8 cellular contexts compared by ENCODE assay signal in the genomic region with DNA sequence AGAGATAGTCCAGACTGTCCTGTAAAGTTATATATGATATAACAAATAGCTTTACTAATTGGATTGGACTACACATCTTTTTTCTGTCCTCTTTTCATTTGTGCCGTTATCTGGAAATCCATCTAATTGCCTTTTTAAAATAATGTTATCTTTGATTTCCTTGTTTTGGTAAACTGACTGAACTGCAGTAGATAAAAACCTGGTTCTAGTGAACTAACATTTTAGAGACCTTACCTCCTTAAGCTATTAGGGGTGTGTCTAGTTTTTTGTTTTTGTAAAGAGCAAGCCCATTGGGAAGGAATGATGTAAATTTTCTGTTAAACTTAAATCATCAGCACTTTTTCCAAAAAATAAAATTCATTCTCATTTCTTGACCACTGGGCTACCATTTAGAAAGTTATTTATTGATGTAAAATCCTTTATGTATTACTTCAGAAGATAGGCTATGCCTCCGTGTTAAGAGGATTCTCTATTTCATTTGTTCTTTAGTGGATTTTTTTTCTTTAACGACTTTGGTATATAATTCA. TPM values are rescaled to one million over a fixed set of nuclear protein-coding genes. Genes with fewer than 3 reads are reported as not detected.
A peak's percentile ranks its signal among the peaks of the same experiment; 100 is the strongest.
DNase-seq lines count a peak whose midpoint lies in the region; ATAC-seq and TF ChIP-seq lines count a peak whose summit lies in the region.

No MANE protein-coding gene starts in this region.

- no peaks in the 10 kb centered on the region for H3K9me3 Mint-ChIP-seq in activated naive CD4-positive, alpha-beta T cell treated with anti-CD3 and anti-CD28 coated beads, Interleukin-2, amount 50 U/mL, for 24 hours

- H2BK12ac ChIP-seq in mesenchymal stem cell (ENCODE audit: low read length in 2 of 2): no peak overlapping the region

- intact Hi-C loops in ascending aorta (cut with DNase I): loop anchor here (2.0 to 5.0 kb wide), 3 partner anchors 73 to 572 kb away; a partner anchor contains a TSS

- H3K4ac ChIP-seq in mesenchymal stem cell (ENCODE audit: low read depth in 1 of 2, low read length in 2 of 2): no peak overlapping the region

- H3K4me3 ChIP-seq in ascending aorta (peak overlapping the region; percentile 94 to 98), mesenchymal stem cell (ENCODE audit: insufficient read depth in 1 of 2, low read depth in 1 of 2, low read length in 2 of 2) (peak overlapping the region in 1 of 2 experiments; percentile 96), urinary bladder (ENCODE audit: low read depth, low read length) (peak overlapping the region; percentile 78)

- no peak overlapping the region for H4K8ac ChIP-seq in mesenchymal stem cell (ENCODE audit: low read length)

- no peak overlapping the region for H3K14ac ChIP-seq in mesenchymal stem cell (ENCODE audit: low read length in 2 of 2)

- peaks cover 25% of the 10 kb centered on the region for H3K36me3 Mint-ChIP-seq in activated naive CD4-positive, alpha-beta T cell treated with anti-CD3 and anti-CD28 coated beads, Interleukin-2, amount 50 U/mL, for 24 hours

- WGBS in mesenchymal stem cell: 40% methylated on average over 1 of the region's 3 CpGs
- 2% methylated on average over 3 of the region's 3 CpGs for WGBS in urinary bladder

- TF ChIP-seq CTCF in ascending aorta (IDR thresholded peaks at IDR 0.05): no peak

- H3K23ac ChIP-seq in mesenchymal stem cell (ENCODE audit: low read length in 2 of 2): no peak overlapping the region

- no peak overlapping the region for H2BK15ac ChIP-seq in mesenchymal stem cell (ENCODE audit: low read depth, poor library complexity, severe bottlenecking)

- peaks cover 4 to 16% of the 10 kb centered on the region in 2 donors for H3K4me1 ChIP-seq in ascending aorta
- H3K4me1 ChIP-seq in mesenchymal stem cell (ENCODE audit: control insufficient read depth, insufficient read depth, low read depth, low read length): peaks cover 5% of the 10 kb centered on the region
- H3K4me1 ChIP-seq in urinary bladder (ENCODE audit: insufficient read depth): no peaks in the 10 kb centered on the region

- no peak overlapping the region for H2AK5ac ChIP-seq in mesenchymal stem cell (ENCODE audit: low read length, severe bottlenecking)

- peak overlapping the region; percentile 100 for H3K27ac ChIP-seq in ascending aorta
- H3K27ac ChIP-seq in mesenchymal stem cell (ENCODE audit: low read length, poor library complexity, severe bottlenecking): no peak overlapping the region
- no peak overlapping the region for H3K27ac ChIP-seq in urinary bladder (ENCODE audit: low read depth)

- H3K36me3 ChIP-seq in ascending aorta: peaks cover 6 to 7% of the 10 kb centered on the region in 2 donors
- peaks cover 0 to 31% of the 10 kb centered on the region in 2 experiments for H3K36me3 ChIP-seq in mesenchymal stem cell (ENCODE audit: control insufficient read depth in 1 of 2, insufficient read depth in 2 of 2, low read depth in 1 of 2, low read length in 2 of 2)
- no peaks in the 10 kb centered on the region for H3K36me3 ChIP-seq in urinary bladder (ENCODE audit: insufficient read depth)

- H3K27me3 ChIP-seq in ascending aorta (no peaks in the 10 kb centered on the region), mesenchymal stem cell (ENCODE audit: control insufficient read depth in 1 of 2, insufficient read depth in 1 of 2, low read length in 2 of 2) (no peaks in the 10 kb centered on the region)

- ATAC-seq in GM18870 (IDR thresholded peaks at IDR 0.05; ENCODE audit: unreplicated experiment): no peak

- H4K91ac ChIP-seq in mesenchymal stem cell (ENCODE audit: low read length): no peak overlapping the region

- H3K4me3 Mint-ChIP-seq in activated naive CD4-positive, alpha-beta T cell treated with anti-CD3 and anti-CD28 coated beads, Interleukin-2, amount 50 U/mL, for 24 hours: peak overlapping the region; percentile 100

- no peak overlapping the region for H2AFZ ChIP-seq in mesenchymal stem cell (ENCODE audit: low read depth, low read length)

- H3K9me3 ChIP-seq in ascending aorta (no peaks in the 10 kb centered on the region), mesenchymal stem cell (ENCODE audit: control insufficient read depth, low read length) (no peaks in the 10 kb centered on the region)

- DNase-seq in activated naive CD4-positive, alpha-beta T cell treated with Interleukin-2 at 50 U/mL for 16 hours: no peak
- DNase-seq in ascending aorta (ENCODE audit: low spot score in 2 of 2): no peak
- no peak for DNase-seq in mesenchymal stem cell
- no peak for DNase-seq in GM19240 (ENCODE audit: insufficient read length, low spot score)
- no peak for DNase-seq in amygdala (lab: John Stamatoyannopoulos, UW)

- H2BK120ac ChIP-seq in mesenchymal stem cell (ENCODE audit: low read depth, low read length): no peak overlapping the region

- H3K27ac Mint-ChIP-seq in activated naive CD4-positive, alpha-beta T cell treated with anti-CD3 and anti-CD28 coated beads, Interleukin-2, amount 50 U/mL, for 24 hours: peak overlapping the region; percentile 96

- H3K79me1 ChIP-seq in mesenchymal stem cell (replicated peaks; ENCODE audit: low read length, poor library complexity, severe bottlenecking): peaks cover 7% of the 10 kb centered on the region

- H3K18ac ChIP-seq in mesenchymal stem cell (ENCODE audit: low read depth in 1 of 2, low read length in 2 of 2): no peak overlapping the region

- peak overlapping the region; percentile 100 for H3K9ac ChIP-seq in mesenchymal stem cell (ENCODE audit: low read length)

- H2BK5ac ChIP-seq in mesenchymal stem cell (ENCODE audit: low read depth, low read length, poor library complexity, severe bottlenecking): no peak overlapping the region

- no peaks in the 10 kb centered on the region for H3K27me3 Mint-ChIP-seq in activated naive CD4-positive, alpha-beta T cell treated with anti-CD3 and anti-CD28 coated beads, Interleukin-2, amount 50 U/mL, for 24 hours

- H3K4me1 Mint-ChIP-seq in activated naive CD4-positive, alpha-beta T cell treated with anti-CD3 and anti-CD28 coated beads, Interleukin-2, amount 50 U/mL, for 24 hours: peaks cover 65% of the 10 kb centered on the region

- no peak overlapping the region for H3K4me2 ChIP-seq in mesenchymal stem cell (ENCODE audit: low read length, poor library complexity, severe bottlenecking)

RNA-seq across cellular contexts. Expression of a gene that starts 1.2 kb away (rescaled TPM):
- total RNA-seq in ascending aorta: 0.32 TPM
- polyA plus RNA-seq in mesenchymal stem cell (2013, experiment 1 of 2): 7.4 TPM
- polyA plus RNA-seq in mesenchymal stem cell (2013, experiment 2 of 2): 6.2 TPM
- total RNA-seq in urinary bladder: 9.5 TPM
- 3.5 TPM for polyA plus RNA-seq in urinary bladder

RNA-seq across cellular contexts. Expression of a gene that starts 2.1 kb away (rescaled TPM):
- 12.6 TPM for total RNA-seq in ascending aorta
- polyA plus RNA-seq in mesenchymal stem cell (2013, experiment 1 of 2): 81.8 TPM
- polyA plus RNA-seq in mesenchymal stem cell (2013, experiment 2 of 2): 81.2 TPM
- total RNA-seq in urinary bladder: 54.2 TPM
- polyA plus RNA-seq in urinary bladder: 209 TPM

Comparison
In these comparisons a context has a peak if more than half of its experiments do, and no peak if none do; other contexts are left out.
1. H3K27ac ChIP-seq: peak in ascending aorta (2 of 2); none in mesenchymal stem cell (single experiment) and urinary bladder (single experiment).